ENCODE assay signal across 9 cellular contexts in the genomic region with DNA sequence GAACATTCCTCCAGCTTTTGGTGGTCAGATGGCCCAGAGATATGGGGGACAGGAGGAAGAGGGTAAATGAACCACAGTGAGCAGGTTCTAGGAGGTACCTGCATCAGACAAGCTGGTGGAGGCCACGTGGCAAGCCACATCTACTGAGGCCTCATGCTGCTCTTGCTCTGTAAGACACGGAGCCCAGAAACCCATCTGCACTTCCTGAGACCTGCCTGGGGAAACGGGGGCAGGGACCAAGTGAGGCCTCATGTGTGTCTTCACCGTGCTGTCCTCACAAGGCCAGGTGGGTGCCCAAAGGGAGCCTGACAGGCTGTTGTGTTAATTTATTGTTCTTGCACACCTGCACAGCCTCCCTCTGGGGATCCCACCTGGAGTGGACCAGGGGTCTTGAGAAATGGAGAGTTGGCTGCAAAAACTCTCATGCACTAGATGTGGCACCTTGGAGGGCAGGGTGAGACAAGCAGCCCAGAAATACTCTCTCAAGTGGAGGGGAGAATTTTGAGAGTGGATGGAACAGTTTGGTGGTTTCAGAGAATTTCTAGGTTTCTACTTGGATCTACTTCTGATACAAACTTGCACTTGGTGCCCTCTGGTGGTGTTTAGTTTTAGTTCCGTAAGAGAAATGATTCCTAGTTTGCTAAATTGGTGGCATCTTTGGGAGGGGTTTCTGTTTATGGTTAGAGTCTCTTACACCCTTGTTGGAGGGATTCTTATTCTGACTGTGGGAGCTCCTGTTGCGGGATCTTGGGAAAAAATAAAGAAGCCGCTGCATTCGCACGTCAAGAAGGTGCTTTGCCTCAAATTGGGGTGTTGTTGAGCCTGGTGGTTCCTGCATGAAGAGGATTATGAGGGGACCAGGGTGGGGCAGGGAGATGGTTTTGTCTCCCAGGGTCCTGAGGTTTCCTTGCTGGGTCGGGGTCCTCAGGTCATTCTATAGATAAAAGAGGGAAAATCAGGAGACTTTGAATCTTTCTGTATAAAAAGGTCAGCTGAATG. TPM values are rescaled to one million over a fixed set of nuclear protein-coding genes. Genes with fewer than 3 reads are reported as not detected.
DNase-seq lines count a peak whose midpoint lies in the region; ATAC-seq, FAIRE-seq and TF ChIP-seq lines count a peak whose summit lies in the region.
"Had no signal": no experiment of that assay in that cellular context is flagged by ENCODE, and none has a peak within 500 bp of the region (broad histone marks: within the 10 kb centered on the region; RNA-seq: fewer than 3 reads in every experiment).

No MANE protein-coding gene starts in this region.

- TF ChIP-seq CTCF in BE2C (IDR thresholded peaks at IDR 0.05; ENCODE audit: low read depth, low read length) (peak; percentile 65), lung (IDR thresholded peaks at IDR 0.05; ENCODE audit: control extremely low read depth, extremely low read depth) (peak; percentile 35)

- WGBS in lung, 2 donors, result 25 to 41% methylated on average over 10 of the region's 10 CpGs

- no peak for DNase-seq in BE2C
- no peak for DNase-seq in GM12891 (ENCODE audit: insufficient read length, low spot score)
- peak; percentile 43 for DNase-seq in NOMO-1 treated with DMSO at 0.1 percent for 48 hours (lab: John Stamatoyannopoulos, UW; ENCODE audit: unreplicated experiment)
- peak; percentile 29 for DNase-seq in cerebellum (ENCODE audit: low spot score)
- DNase-seq in lung (ENCODE audit: low spot score), result no peak
- DNase-seq in activated CD4-positive, CD25-positive, alpha-beta regulatory T cell treated with anti-CD3 and anti-CD28 coated beads, Interleukin-2, amount 50 U/mL, for 72 hours, result no peak

- H3K4me3 ChIP-seq in BE2C (ENCODE audit: low read depth, low read length) (no peak overlapping the region), lung (no peak overlapping the region)

- FAIRE-seq in GM12891 (lab: Jason Lieb, UNC), result peak; percentile 31

- no peaks in the 10 kb centered on the region for H3K9me3 ChIP-seq in BE2C
- H3K9me3 ChIP-seq in lung (ENCODE audit: control insufficient read depth in 2 of 2, insufficient read depth in 1 of 2, low read length in 1 of 2), result no peaks in the 10 kb centered on the region

- H3K36me3 ChIP-seq in BE2C, result peaks cover 64% of the 10 kb centered on the region
- no peaks in the 10 kb centered on the region for H3K36me3 ChIP-seq in lung (ENCODE audit: control insufficient read depth in 2 of 2, insufficient read depth in 2 of 2, low read length in 2 of 2)

- no peaks in the 10 kb centered on the region for H3K27me3 ChIP-seq in BE2C
- no peaks in the 10 kb centered on the region for H3K27me3 ChIP-seq in lung (ENCODE audit: control insufficient read depth, insufficient read depth)

- TF ChIP-seq POLR2A in GM12891 (IDR thresholded peaks at IDR 0.05; ENCODE audit: low read depth, low read length), result no peak

- H3K27ac ChIP-seq in lung (ENCODE audit: low read depth in 1 of 2, low read length in 1 of 2), result no peak overlapping the region

- H3K4me1 ChIP-seq in BE2C, result peaks cover 59% of the 10 kb centered on the region
- no peaks in the 10 kb centered on the region for H3K4me1 ChIP-seq in lung (ENCODE audit: control insufficient read depth in 2 of 2, insufficient read depth in 2 of 2, low read length in 2 of 2)

- ATAC-seq in lung (ENCODE audit: insufficient read depth, low FRiP score) (no peak), GM21529 (IDR thresholded peaks at IDR 0.05; ENCODE audit: unreplicated experiment) (no peak), HG02642 (IDR thresholded peaks at IDR 0.05; ENCODE audit: poor library complexity, unreplicated experiment) (no peak)

TF ChIP-seq in GM12891, 5 proteins besides CTCF, POLR2A, EP300 and RAD21:
- TF ChIP-seq POU2F2 (IDR thresholded peaks at IDR 0.05; ENCODE audit: low read depth, low read length), result no peak
- no peak for TF ChIP-seq POLR2AphosphoS5 (IDR thresholded peaks at IDR 0.05; ENCODE audit: low read depth, low read length)
- no peak for TF ChIP-seq TAF1 (IDR thresholded peaks at IDR 0.05; ENCODE audit: low read depth, low read length)
- no peak for TF ChIP-seq SPI1 (IDR thresholded peaks at IDR 0.05; ENCODE audit: low read depth, low read length)
- TF ChIP-seq PAX5 (IDR thresholded peaks at IDR 0.05; ENCODE audit: insufficient read depth, low read length, severe bottlenecking), result no peak
TF ChIP-seq in GM12891: peak in this region for 0.

RNA-seq across cellular contexts. Expression of a gene that starts 47.5 kb away (rescaled TPM):
- 60.4 TPM for polyA plus RNA-seq in BE2C (2012; ENCODE audit: insufficient read depth, insufficient read length, low read depth)
- polyA plus RNA-seq in GM12891 (2012; ENCODE audit: low read depth, missing spikeins), result not detected
- total RNA-seq in cerebellum (2.4 TPM), lung (under 1 TPM in 1 of 2 donors, not detected in 1; 0.26 TPM)
- polyA plus RNA-seq in lung, result under 1 TPM in 1 of 2 donors, not detected in 1; 0.02 TPM
- polyA plus RNA-seq: IgD-negative memory B cell had no signal

Comparison
In these comparisons a context has a peak if more than half of its experiments do, and no peak if none do; other contexts are left out.
1. DNase-seq: peak in NOMO-1 treated with DMSO at 0.1 percent for 48 hours (single experiment) and cerebellum (single experiment); none in BE2C (single experiment), GM12891 (single experiment), lung (single experiment) and activated CD4-positive, CD25-positive, alpha-beta regulatory T cell treated with anti-CD3 and anti-CD28 coated beads, Interleukin-2, amount 50 U/mL, for 72 hours (single experiment).